In the genomic region with DNA sequence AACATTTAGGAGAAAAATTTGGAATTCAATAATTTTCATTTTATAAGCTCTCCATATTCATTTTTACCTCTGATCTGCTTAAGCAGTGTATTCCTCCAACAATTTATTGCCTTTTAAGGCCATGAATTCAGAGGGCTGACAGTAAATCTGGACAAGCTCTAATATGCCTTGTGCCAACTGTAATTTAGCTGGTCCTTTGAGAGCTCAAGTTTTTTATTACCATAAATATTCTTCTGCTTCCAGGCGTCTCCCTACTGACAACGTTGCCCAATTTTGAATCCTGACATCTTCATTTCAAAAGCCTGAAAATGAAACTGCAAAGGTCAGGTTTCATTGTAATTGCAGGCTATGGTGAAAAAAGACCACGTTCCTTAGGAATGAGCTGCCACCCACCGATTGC, we compare ENCODE assay signal across 23 cellular contexts.
"Had no signal": no experiment of that assay in that cellular context is flagged by ENCODE, and none has a peak within 500 bp of the region (broad histone marks: within the 10 kb centered on the region; RNA-seq: fewer than 3 reads in every experiment).

No MANE protein-coding gene starts in this region.

- H3K4me3 Mint-ChIP-seq: activated CD4-positive, alpha-beta T cell treated with anti-CD3 and anti-CD28 coated beads, Interleukin-2, amount 10 ng/mL, durations not matched to agents 24 days and 14 days; activated CD8-positive, alpha-beta T cell treated with anti-CD3 and anti-CD28 coated beads, Interleukin-2, amount 10 ng/mL, durations not matched to agents 7 days and 5 days; activated naive CD4-positive, alpha-beta T cell treated with anti-CD3 and anti-CD28 coated beads for 36 hours; activated T-cell treated with anti-CD3 and anti-CD28 coated beads, Interleukin-2, amount 50 U/mL, for 24 hours; brain; endodermal cell; mesothelial cell of epicardium; nephron had no signal

- H3K36me3 ChIP-seq: colonic mucosa had no signal

- H3K9me3 Mint-ChIP-seq: activated CD4-positive, alpha-beta T cell treated with anti-CD3 and anti-CD28 coated beads, Interleukin-2, amount 10 ng/mL, durations not matched to agents 24 days and 14 days; activated naive CD4-positive, alpha-beta T cell treated with anti-CD3 and anti-CD28 coated beads for 36 hours; activated T-cell treated with anti-CD3 and anti-CD28 coated beads, Interleukin-2, amount 50 U/mL, for 24 hours; brain had no signal

- H3K27me3 Mint-ChIP-seq: activated CD4-positive, alpha-beta T cell treated with anti-CD3 and anti-CD28 coated beads, Interleukin-2, amount 10 ng/mL, durations not matched to agents 24 days and 14 days; brain had no signal

- H3K4me3 ChIP-seq: colonic mucosa, lung, skin epidermis had no signal

- H3K27me3 ChIP-seq: colonic mucosa, foreskin keratinocyte had no signal

- H3K4me1 Mint-ChIP-seq: activated CD4-positive, alpha-beta T cell treated with anti-CD3 and anti-CD28 coated beads, Interleukin-2, amount 10 ng/mL, durations not matched to agents 24 days and 14 days; brain; endodermal cell had no signal

- DNase-seq: activated CD4-positive, alpha-beta T cell treated with anti-CD3 and anti-CD28 coated beads, Interleukin-2, amount 10 ng/mL, durations not matched to agents 24 days and 14 days; activated CD4-positive, CD25-positive, alpha-beta regulatory T cell; activated CD8-positive, alpha-beta T cell treated with anti-CD3 and anti-CD28 coated beads, Interleukin-2, amount 10 ng/mL, durations not matched to agents 7 days and 5 days; activated naive CD4-positive, alpha-beta T cell treated with anti-CD3 and anti-CD28 coated beads for 36 hours; activated T-cell treated with anti-CD3 and anti-CD28 coated beads, Interleukin-2, amount 50 U/mL, for 24 hours; caudate nucleus; colonic mucosa; endodermal cell; foreskin keratinocyte; glutamatergic neuron; hypothalamus; islet precursor cell; left colon; posterior cingulate gyrus; stimulated activated naive CD8-positive, alpha-beta T cell treated with anti-CD3 and anti-CD28 coated beads, Interleukin-15, Interleukin-2, amounts not matched to agents 100 U/mL and 50 U/mL, for 24 hours; T1000; trophoblast cell had no signal

- H3K36me3 Mint-ChIP-seq: brain, mesothelial cell of epicardium had no signal

- H3K4me1 ChIP-seq: colonic mucosa, foreskin keratinocyte had no signal

- H3K27ac ChIP-seq: colonic mucosa, epithelial cell of prostate, foreskin keratinocyte, skin epidermis had no signal

- H3K9me3 ChIP-seq: colonic mucosa had no signal

- H3K27ac Mint-ChIP-seq: activated CD4-positive, alpha-beta T cell treated with anti-CD3 and anti-CD28 coated beads, Interleukin-2, amount 10 ng/mL, durations not matched to agents 24 days and 14 days; activated CD8-positive, alpha-beta T cell treated with anti-CD3 and anti-CD28 coated beads, Interleukin-2, amount 10 ng/mL, durations not matched to agents 7 days and 5 days; activated naive CD4-positive, alpha-beta T cell treated with anti-CD3 and anti-CD28 coated beads for 36 hours; activated T-cell treated with anti-CD3 and anti-CD28 coated beads, Interleukin-2, amount 50 U/mL, for 24 hours; endodermal cell; mesothelial cell of epicardium had no signal

- ATAC-seq: activated CD8-positive, alpha-beta T cell treated with anti-CD3 and anti-CD28 coated beads, Interleukin-2, amount 10 ng/mL, durations not matched to agents 7 days and 5 days; foreskin keratinocyte; left colon; stimulated activated naive CD8-positive, alpha-beta T cell treated with anti-CD3 and anti-CD28 coated beads, Interleukin-15, Interleukin-2, amounts not matched to agents 100 U/mL and 50 U/mL, for 24 hours had no signal
